ENCODE assay signal across 18 cellular contexts in genomic region chr1:216640100-216640499, GRCh38.
"Had no signal": no experiment of that assay in that cellular context is flagged by ENCODE, and none has a peak within 500 bp of the region (broad histone marks: within the 10 kb centered on the region; RNA-seq: fewer than 3 reads in every experiment).

No MANE protein-coding gene starts in this region.

- H3K4me3 ChIP-seq: esophagus squamous epithelium, gastrocnemius medialis, lower lobe of right lung, suprapubic skin, transverse colon had no signal

- H3K9me3 ChIP-seq: esophagus squamous epithelium, gastrocnemius medialis, lower lobe of right lung, suprapubic skin, transverse colon had no signal

- H3K36me3 ChIP-seq: esophagus squamous epithelium, gastrocnemius medialis, lower lobe of right lung, suprapubic skin, transverse colon had no signal

- H3K27me3 ChIP-seq: esophagus squamous epithelium, gastrocnemius medialis, suprapubic skin, transverse colon had no signal

- H3K4me1 ChIP-seq: esophagus squamous epithelium, lower lobe of right lung, suprapubic skin, transverse colon had no signal

- H3K27ac ChIP-seq: esophagus squamous epithelium, gastrocnemius medialis, lower lobe of right lung, suprapubic skin, transverse colon had no signal

- ATAC-seq: activated CD8-positive, alpha-beta T cell treated with anti-CD3 and anti-CD28 coated beads, Interleukin-2, amount 10 ng/mL, durations not matched to agents 7 days and 5 days; activated naive CD4-positive, alpha-beta T cell treated with anti-CD3 and anti-CD28 coated beads, Interleukin-2, amount 50 U/mL, for 72 hours; gastrocnemius medialis; left colon; lower lobe of right lung; naive thymus-derived CD4-positive, alpha-beta T cell; sciatic nerve; stimulated activated effector memory CD8-positive, alpha-beta T cell treated with anti-CD3 and anti-CD28 coated beads, Interleukin-12 subunit alpha, Interleukin-12 subunit beta, amount 100 ng/mL, for 72 hours; stimulated activated naive CD8-positive, alpha-beta T cell treated with anti-CD3 and anti-CD28 coated beads, Interleukin-15, amount 100 ng/mL, for 72 hours had no signal

- DNase-seq: activated CD4-positive, alpha-beta T cell treated with anti-CD3 and anti-CD28 coated beads, Interleukin-2, amount 10 ng/mL, durations not matched to agents 24 days and 14 days; activated CD4-positive, CD25-positive, alpha-beta regulatory T cell; activated CD8-positive, alpha-beta T cell treated with anti-CD3 and anti-CD28 coated beads, Interleukin-2, amount 10 ng/mL, durations not matched to agents 7 days and 5 days; cortex of kidney; endodermal cell; esophagus squamous epithelium; gastrocnemius medialis; left colon; lower lobe of right lung; naive thymus-derived CD4-positive, alpha-beta T cell; small intestine; stimulated activated CD4-positive, alpha-beta T cell treated with anti-CD3 and anti-CD28 coated beads, Interleukin-2, amount 100 ng/mL, for 24 hours; stimulated activated naive CD8-positive, alpha-beta T cell treated with anti-CD3 and anti-CD28 coated beads, Interleukin-15, amount 100 ng/mL, for 72 hours; transverse colon had no signal
